ENCODE assay signal across 8 cellular contexts in genomic region chr2:101113441-101114267, GRCh38. TPM values are rescaled to one million over a fixed set of nuclear protein-coding genes. Genes with fewer than 3 reads are reported as not detected.
DNase-seq lines count a peak whose midpoint lies in the region; ATAC-seq and TF ChIP-seq lines count a peak whose summit lies in the region.

No MANE protein-coding gene starts in this region.

- peak overlapping the region; percentile 41 for H3K4me2 ChIP-seq in IMR-90 (ENCODE audit: low read depth, low read length)

- dilution Hi-C loops in IMR-90 (cut with HindIII; ENCODE audit: low sequenced_read_pairs, unreplicated experiment): no loop called here

- CTCF ChIA-PET in IMR-90 (lab: Yijun Ruan, JAX): no interaction called here

- H3K36me3 Mint-ChIP-seq in activated T-cell treated with anti-CD3 and anti-CD28 coated beads, Interleukin-2, amount 50 U/mL, for 72 hours (ENCODE audit: insufficient read depth in 2 of 2): no peaks in the 10 kb centered on the region

- H4K20me1 ChIP-seq in IMR-90 (ENCODE audit: insufficient read depth, low read length): no peaks in the 10 kb centered on the region

- H3K9me3 Mint-ChIP-seq in activated T-cell treated with anti-CD3 and anti-CD28 coated beads, Interleukin-2, amount 50 U/mL, for 72 hours: no peaks in the 10 kb centered on the region

- H2BK20ac ChIP-seq in IMR-90 (ENCODE audit: low read depth, low read length): peak overlapping the region; percentile 44; the same call in 1 of the 2 replicates

- intact Hi-C loops in IMR-90 (cut with micrococcal nuclease): no loop called here

- H3K4ac ChIP-seq in IMR-90 (ENCODE audit: low read depth, low read length): peak overlapping the region; percentile 8; the same call in 1 of the 2 replicates

- H3K4me1 ChIP-seq in IMR-90 (ENCODE audit: control insufficient read depth, insufficient read depth, low read length) (peaks cover 7% of the 10 kb centered on the region), iPS-18a (ENCODE audit: control insufficient read depth, low read depth, low read length) (peaks cover 37% of the 10 kb centered on the region)

- H2AK5ac ChIP-seq in IMR-90 (ENCODE audit: low read depth, low read length): no peak overlapping the region; the same call in 1 of the 2 replicates

- H3K27me3 ChIP-seq in IMR-90 (ENCODE audit: control insufficient read depth, insufficient read depth, low read length) (no peaks in the 10 kb centered on the region; the same call in 1 of the 2 replicates), iPS-18a (ENCODE audit: control insufficient read depth, insufficient read depth, low read length) (no peaks in the 10 kb centered on the region)

- H2BK120ac ChIP-seq in IMR-90 (ENCODE audit: low read depth, low read length): peak overlapping the region; percentile 15; the same call in 1 of the 2 replicates

- H3K9me3 ChIP-seq in IMR-90 (ENCODE audit: control insufficient read depth, insufficient read depth, low read length) (no peaks in the 10 kb centered on the region), iPS-18a (ENCODE audit: control insufficient read depth, low read depth, low read length) (no peaks in the 10 kb centered on the region)

- H2BK5ac ChIP-seq in IMR-90 (ENCODE audit: low read depth, low read length, poor library complexity, severe bottlenecking): no peak overlapping the region

- no peak for TF ChIP-seq POLR2A in IMR-90 (IDR thresholded peaks at IDR 0.05; ENCODE audit: low read depth, low read length)

- H3K79me1 ChIP-seq in IMR-90 (ENCODE audit: low read depth in 1 of 2, low read length in 2 of 2): peaks cover 0 to 55% of the 10 kb centered on the region in 2 experiments; a peak in 3 of 4 replicates

- H3K14ac ChIP-seq in IMR-90 (replicated peaks; ENCODE audit: low read depth, low read length): peak overlapping the region; percentile 17; the same call in 1 of the 2 replicates

- peak overlapping the region in 1 of 2 experiments; percentile 40; a peak in 1 of 4 replicates for H4K8ac ChIP-seq in IMR-90 (ENCODE audit: low read depth in 2 of 2, low read length in 2 of 2)

- no peak overlapping the region for H4K5ac ChIP-seq in IMR-90 (ENCODE audit: low read depth, low read length)

- H2AFZ ChIP-seq in IMR-90 (replicated peaks; ENCODE audit: low read length, poor library complexity): no peak overlapping the region

- peak; percentile 82 for DNase-seq in AG09309 (ENCODE audit: low read depth)
- peak; percentile 24 for DNase-seq in IMR-90
- DNase-seq in SIG-M5 treated with dmso at 0.1 percent for 504 hours (lab: John Stamatoyannopoulos, UW; ENCODE audit: unreplicated experiment): peak; percentile 98
- DNase-seq in RPMI8226: no peak
- DNase-seq in activated T-cell treated with anti-CD3 and anti-CD28 coated beads, Interleukin-2, amount 50 U/mL, for 72 hours: no peak

- H3K18ac ChIP-seq in IMR-90 (ENCODE audit: low read depth, low read length): 0 out of 2 replicates have a peak overlapping the region, but pooled peaks have one; percentile 4

- H4K91ac ChIP-seq in IMR-90 (ENCODE audit: insufficient read depth, low read depth, low read length): peak overlapping the region; percentile 25; the same call in 1 of the 2 replicates

- no CpG with 5 or more reads among the region's 10 CpGs for WGBS in IMR-90 (ENCODE audit: extremely low coverage in 2 of 2, insufficient read length in 1 of 2), 2 experiments

- H3K56ac ChIP-seq in IMR-90 (ENCODE audit: extremely low read depth, insufficient read depth, low read length): no peak overlapping the region

- no peaks in the 10 kb centered on the region for H3K4me1 Mint-ChIP-seq in activated T-cell treated with anti-CD3 and anti-CD28 coated beads, Interleukin-2, amount 50 U/mL, for 72 hours (ENCODE audit: low read depth)

- H3K27ac ChIP-seq in IMR-90 (ENCODE audit: insufficient read depth, low read length) (peak overlapping the region; percentile 45; the same call in 1 of the 2 replicates), iPS-18a (ENCODE audit: low read length) (peak overlapping the region; percentile 78)

- no peak overlapping the region for H3K4me3 Mint-ChIP-seq in activated T-cell treated with anti-CD3 and anti-CD28 coated beads, Interleukin-2, amount 50 U/mL, for 72 hours

- in situ Hi-C loops in IMR-90 (cut with MboI; ENCODE audit: low sequenced_read_pairs): no loop called here

- ATAC-seq in IMR-90 (ENCODE audit: low read depth) (peak; percentile 69), HG02885 (IDR thresholded peaks at IDR 0.05; ENCODE audit: poor library complexity, unreplicated experiment) (no peak), HG02852 (IDR thresholded peaks at IDR 0.05; ENCODE audit: unreplicated experiment) (no peak)
- no peak for ATAC-seq in activated T-cell treated with anti-CD3 and anti-CD28 coated beads, Interleukin-2, amount 50 U/mL, for 72 hours (replicated peaks in 1 of 2)

- peaks cover 9% of the 10 kb centered on the region for H3K9me1 ChIP-seq in IMR-90 (ENCODE audit: insufficient read depth, low read length)

- POLR2A ChIA-PET in IMR-90 (lab: Charles Lee; ENCODE audit: unreplicated experiment): interaction anchor here (0.6 kb wide), 1 partner anchor 67 kb away, joined by 5 read pairs; no protein-coding TSS in a partner anchor

- no peak for TF ChIP-seq RAD21 in IMR-90 (IDR thresholded peaks at IDR 0.05; ENCODE audit: low read length)

- no peak overlapping the region; the same call in 2 of the 3 replicates for H2BK15ac ChIP-seq in IMR-90 (ENCODE audit: low read depth, low read length)

- H3K4me3 ChIP-seq in AG09309 (ENCODE audit: control insufficient read depth, low read depth, low read length) (no peak overlapping the region), IMR-90 (ENCODE audit: insufficient read depth, low read depth, low read length) (no peak overlapping the region), iPS-18a (ENCODE audit: low read length) (peak overlapping the region; percentile 50)

- H3K9ac ChIP-seq in IMR-90 (ENCODE audit: low read depth, low read length) (no peak overlapping the region), iPS-18a (ENCODE audit: low read length) (peak overlapping the region; percentile 57)

- BruUV-seq in IMR-90 (replicated peaks; lab: Mats Ljungman, UMichigan): no TSS peak

- H3K27ac Mint-ChIP-seq in activated T-cell treated with anti-CD3 and anti-CD28 coated beads, Interleukin-2, amount 50 U/mL, for 72 hours: no peak overlapping the region

- peak overlapping the region; percentile 3; the same call in 1 of the 2 replicates for H3K23ac ChIP-seq in IMR-90 (ENCODE audit: low read depth, low read length)

- no peaks in the 10 kb centered on the region for H3K27me3 Mint-ChIP-seq in activated T-cell treated with anti-CD3 and anti-CD28 coated beads, Interleukin-2, amount 50 U/mL, for 72 hours (ENCODE audit: low read depth)

- H3K36me3 ChIP-seq in IMR-90 (ENCODE audit: control insufficient read depth, insufficient read depth, low read length) (no peaks in the 10 kb centered on the region), iPS-18a (ENCODE audit: control insufficient read depth, low read depth, low read length) (no peaks in the 10 kb centered on the region)

- TF ChIP-seq CTCF in AG09309 (IDR thresholded peaks at IDR 0.05; ENCODE audit: control insufficient read depth, insufficient read depth, low read depth, low read length, missing control alignments) (no peak), IMR-90 (conservative IDR thresholded peaks at IDR 0.05; ENCODE audit: low read depth, low read length) (no peak)

- no peak overlapping the region for H2AK9ac ChIP-seq in IMR-90 (replicated peaks; ENCODE audit: low read depth, low read length, poor library complexity)

TF ChIP-seq in IMR-90, 13 proteins besides CTCF, POLR2A, EP300 and RAD21:
- TF ChIP-seq USF2 (IDR thresholded peaks at IDR 0.05; ENCODE audit: low read depth, low read length) (no peak), CEBPB (IDR thresholded peaks at IDR 0.05; ENCODE audit: low read depth, low read length) (peak; percentile 76)

RNA-seq across cellular contexts. Expression of gene TBC1D8, which starts 37.5 kb away (rescaled TPM):
- 0.83 and 1.3 TPM in 2 replicates for total RNA-seq in IMR-90 (2012; rRNA removed)
- polyA plus RNA-seq in IMR-90 (2012; rRNA removed): 0.98 and 1.5 TPM in 2 replicates
- 0.22 and 0.66 TPM in 2 replicates for polyA plus RNA-seq in IMR-90 (2012; cell fraction: cytosol; rRNA removed)
- 4.4 and 6.5 TPM in 2 replicates for polyA plus RNA-seq in IMR-90 (2012; cell fraction: nucleus; rRNA removed; ENCODE audit: low replicate concordance)
- total RNA-seq in activated T-cell treated with anti-CD3 and anti-CD28 coated beads, Interleukin-2, amount 50 U/mL, for 72 hours: 1 to 10 TPM; 5.2 to 8.3 TPM

Comparison
In these comparisons a context has a peak if more than half of its experiments do, and no peak if none do; other contexts are left out.
1. DNase-seq: peak in AG09309 (single experiment), IMR-90 (single experiment) and SIG-M5 treated with dmso at 0.1 percent for 504 hours (single experiment); none in RPMI8226 (single experiment) and activated T-cell treated with anti-CD3 and anti-CD28 coated beads, Interleukin-2, amount 50 U/mL, for 72 hours (0 of 2).